12 cellular contexts compared by ENCODE assay signal in the genomic region with DNA sequence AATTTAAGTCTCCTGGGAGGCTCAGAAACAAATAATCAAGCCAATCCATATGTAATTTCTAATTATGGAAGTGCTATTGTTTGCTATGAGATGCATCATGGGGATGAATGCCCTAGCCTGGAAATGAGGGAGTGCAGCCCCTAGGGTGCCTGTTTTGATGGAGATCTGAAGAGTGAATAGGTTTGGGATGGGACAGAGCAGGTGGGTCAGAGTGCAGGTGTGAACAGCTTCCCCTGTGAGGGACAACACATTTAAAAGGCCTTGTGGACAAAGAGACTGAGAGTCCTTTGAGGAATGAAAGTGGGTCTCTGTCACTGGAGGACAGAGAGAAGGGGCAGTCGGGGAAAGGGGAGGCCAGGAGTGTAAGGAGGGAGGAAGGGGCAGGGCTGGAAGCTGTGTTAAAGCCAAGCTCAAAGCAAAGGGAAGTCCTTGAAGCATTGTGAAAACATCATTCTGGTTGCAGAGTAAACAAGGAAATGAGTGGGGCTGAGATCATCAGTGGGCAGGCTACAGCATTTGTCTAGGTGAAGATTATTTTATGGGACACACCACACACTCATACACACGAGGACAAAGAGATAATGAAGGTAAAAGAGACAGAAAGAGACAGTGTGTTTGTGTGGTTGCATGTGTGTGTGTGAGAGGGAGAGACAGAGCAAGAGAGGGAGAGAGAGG.
DNase-seq lines count a peak whose midpoint lies in the region; ATAC-seq and TF ChIP-seq lines count a peak whose summit lies in the region.
"Had no signal": no experiment of that assay in that cellular context is flagged by ENCODE, and none has a peak within 500 bp of the region (broad histone marks: within the 10 kb centered on the region; RNA-seq: fewer than 3 reads in every experiment).

No MANE protein-coding gene starts in this region.

- no peaks in the 10 kb centered on the region for H3K36me3 ChIP-seq in naive thymus-derived CD4-positive, alpha-beta T cell (ENCODE audit: control insufficient read depth in 2 of 3, insufficient read depth in 3 of 3, low read length in 3 of 3)
- H3K36me3 ChIP-seq: BLaER1 treated with 17β-estradiol and CSF1 and Interleukin-3, amounts not matched to agents 10 nM and 100 nM had no signal

- H3K27ac Mint-ChIP-seq in glutamatergic neuron (ENCODE audit: unreplicated experiment): peak overlapping the region; percentile 12
- H3K27ac Mint-ChIP-seq in naive thymus-derived CD4-positive, alpha-beta T cell: no peak overlapping the region

- DNase-seq in AG08396 (ENCODE audit: low spot score): peak; percentile 39
- peak; percentile 2 for DNase-seq in LoVo (ENCODE audit: low spot score)
- DNase-seq in SHP77 (lab: John Stamatoyannopoulos, UW): peak; percentile 86 to 92
- no peak for DNase-seq in glutamatergic neuron
- no peak for DNase-seq in naive thymus-derived CD4-positive, alpha-beta T cell
- DNase-seq in left lobe of liver (ENCODE audit: low spot score): no peak
- DNase-seq: activated CD4-positive, alpha-beta T cell treated with anti-CD3 and anti-CD28 coated beads, Interleukin-2, amount 50 U/mL, for 1 hour; NCI-H82; stimulated activated CD4-positive, alpha-beta T cell treated with anti-CD3 and anti-CD28 coated beads, Interleukin-2, amount 100 ng/mL, for 48 hours had no signal

- POLR2A ChIA-PET in naive thymus-derived CD4-positive, alpha-beta T cell (lab: Charles Lee): no interaction called here

- H3K4me1 ChIP-seq in naive thymus-derived CD4-positive, alpha-beta T cell (ENCODE audit: control insufficient read depth in 2 of 2, insufficient read depth in 2 of 2, low read length in 2 of 2): no peaks in the 10 kb centered on the region

- H3K36me3 Mint-ChIP-seq in glutamatergic neuron (ENCODE audit: unreplicated experiment): peaks cover 10% of the 10 kb centered on the region
- no peaks in the 10 kb centered on the region for H3K36me3 Mint-ChIP-seq in naive thymus-derived CD4-positive, alpha-beta T cell

- ATAC-seq in naive thymus-derived CD4-positive, alpha-beta T cell: no peak
- ATAC-seq in left lobe of liver (no peak), GM18498 (IDR thresholded peaks at IDR 0.05; ENCODE audit: unreplicated experiment) (no peak), HG02870 (IDR thresholded peaks at IDR 0.05; ENCODE audit: unreplicated experiment) (no peak)

- peaks cover 3% of the 10 kb centered on the region for H3K9me3 Mint-ChIP-seq in glutamatergic neuron (ENCODE audit: unreplicated experiment)
- peaks cover 0 to 3% (median 0%) of the 10 kb centered on the region in 11 donors for H3K9me3 Mint-ChIP-seq in naive thymus-derived CD4-positive, alpha-beta T cell

- CTCF ChIA-PET in naive thymus-derived CD4-positive, alpha-beta T cell (lab: Charles Lee): no interaction called here

- no peak for TF ChIP-seq CTCF in glutamatergic neuron (IDR thresholded peaks at IDR 0.05; ENCODE audit: partially characterized antibody, unreplicated experiment)

- no peak overlapping the region for H3K4me3 ChIP-seq in naive thymus-derived CD4-positive, alpha-beta T cell (ENCODE audit: low read length)
- H3K4me3 ChIP-seq: BLaER1 treated with 17β-estradiol and CSF1 and Interleukin-3, amounts not matched to agents 10 nM and 100 nM had no signal

- H3K9me3 ChIP-seq in naive thymus-derived CD4-positive, alpha-beta T cell (ENCODE audit: control insufficient read depth in 2 of 3, low read length in 3 of 3): no peaks in the 10 kb centered on the region

- H3K27ac ChIP-seq in naive thymus-derived CD4-positive, alpha-beta T cell (ENCODE audit: low read depth, low read length): no peak overlapping the region

- intact Hi-C loops in naive thymus-derived CD4-positive, alpha-beta T cell (cut with micrococcal nuclease): no loop called here

- no peaks in the 10 kb centered on the region for H3K27me3 Mint-ChIP-seq in glutamatergic neuron (ENCODE audit: unreplicated experiment)
- H3K27me3 Mint-ChIP-seq in naive thymus-derived CD4-positive, alpha-beta T cell: peaks cover 0 to 18% (median 0%) of the 10 kb centered on the region in 5 donors

- no peak overlapping the region for H3K4me3 Mint-ChIP-seq in glutamatergic neuron (ENCODE audit: unreplicated experiment)
- H3K4me3 Mint-ChIP-seq in naive thymus-derived CD4-positive, alpha-beta T cell: no peak overlapping the region

- no peaks in the 10 kb centered on the region for H3K4me1 Mint-ChIP-seq in glutamatergic neuron (ENCODE audit: low read depth, unreplicated experiment)
- H3K4me1 Mint-ChIP-seq in naive thymus-derived CD4-positive, alpha-beta T cell: no peaks in the 10 kb centered on the region

- no peaks in the 10 kb centered on the region for H3K27me3 ChIP-seq in naive thymus-derived CD4-positive, alpha-beta T cell (ENCODE audit: control insufficient read depth in 2 of 2, insufficient read depth in 2 of 2, low read length in 2 of 2)
- H3K27me3 ChIP-seq: BLaER1 treated with 17β-estradiol and CSF1 and Interleukin-3, amounts not matched to agents 10 nM and 100 nM had no signal

Comparison
In these comparisons a context has a peak if more than half of its experiments do, and no peak if none do; other contexts are left out.
1. DNase-seq: peak in AG08396 (single experiment), LoVo (single experiment) and SHP77 (2 of 2); none in glutamatergic neuron (single experiment), naive thymus-derived CD4-positive, alpha-beta T cell (0 of 9) and left lobe of liver (single experiment).